ENCODE assay signal across 25 cellular contexts in the genomic region with DNA sequence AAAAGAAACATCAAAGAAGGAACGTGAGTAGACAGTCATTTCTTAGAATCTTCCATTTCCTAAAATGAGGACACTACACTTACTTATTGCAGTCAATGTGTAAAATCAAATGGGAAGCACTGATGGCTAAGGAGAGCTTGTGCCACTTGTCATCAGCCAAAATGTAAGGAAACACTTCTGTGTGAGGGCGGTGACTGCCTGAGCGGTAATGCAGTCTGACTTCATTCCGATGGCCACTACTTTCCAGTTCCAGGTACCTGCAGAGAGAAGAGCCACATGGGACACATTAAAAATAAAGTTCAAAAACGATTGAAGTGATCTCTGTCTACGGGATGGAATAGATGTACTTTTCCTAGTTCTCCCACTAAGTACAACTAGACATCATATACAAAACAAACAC.
"Had no signal": no experiment of that assay in that cellular context is flagged by ENCODE, and none has a peak within 500 bp of the region (broad histone marks: within the 10 kb centered on the region; RNA-seq: fewer than 3 reads in every experiment).

No MANE protein-coding gene starts in this region.

- H3K4me3 Mint-ChIP-seq: activated CD4-positive, alpha-beta memory T cell treated with anti-CD3 and anti-CD28 coated beads for 36 hours; activated CD4-positive, alpha-beta T cell treated with anti-CD3 and anti-CD28 coated beads for 36 hours; activated CD4-positive, alpha-beta T cell treated with anti-CD3 and anti-CD28 coated beads, Interleukin-2, amount 10 ng/mL, durations not matched to agents 24 days and 14 days; activated naive CD4-positive, alpha-beta T cell treated with anti-CD3 and anti-CD28 coated beads for 36 hours; activated T-cell treated with anti-CD3 and anti-CD28 coated beads, Interleukin-2, amount 50 U/mL, for 4 hours; activated T-helper 17 cell treated with anti-CD3 and anti-CD28 coated beads, Interleukin-2, amount 50 U/mL, for 72 hours; brain had no signal

- DNase-seq: activated CD4-positive, alpha-beta memory T cell treated with anti-CD3 and anti-CD28 coated beads for 36 hours; activated CD4-positive, alpha-beta T cell treated with anti-CD3 and anti-CD28 coated beads for 36 hours; activated CD4-positive, alpha-beta T cell treated with anti-CD3 and anti-CD28 coated beads, Interleukin-2, amount 10 ng/mL, durations not matched to agents 24 days and 14 days; activated CD4-positive, CD25-positive, alpha-beta regulatory T cell; activated CD4-positive, CD25-positive, alpha-beta regulatory T cell treated with anti-CD3 and anti-CD28 coated beads, Interleukin-2, amount 50 U/mL, for 72 hours; activated CD8-positive, alpha-beta memory T cell treated with anti-CD3 and anti-CD28 coated beads for 24 hours; activated effector memory CD4-positive, alpha-beta T cell treated with Interleukin-2 at 50 U/mL for 16 hours; activated gamma-delta T cell treated with Interleukin-2 at 50 U/mL for 16 hours; activated naive CD4-positive, alpha-beta T cell treated with anti-CD3 and anti-CD28 coated beads for 36 hours; activated T-cell treated with anti-CD3 and anti-CD28 coated beads, Interleukin-2, amount 50 U/mL, for 4 hours; central memory CD4-positive, alpha-beta T cell; cerebellar nuclear complex; colonic mucosa; effector CD8-positive, alpha-beta T cell; esophagus squamous epithelium; heart right ventricle; T-helper 2 cell had no signal

- H3K27ac Mint-ChIP-seq: activated CD4-positive, alpha-beta memory T cell treated with anti-CD3 and anti-CD28 coated beads for 36 hours; activated CD4-positive, alpha-beta T cell treated with anti-CD3 and anti-CD28 coated beads for 36 hours; activated CD4-positive, alpha-beta T cell treated with anti-CD3 and anti-CD28 coated beads, Interleukin-2, amount 10 ng/mL, durations not matched to agents 24 days and 14 days; activated naive CD4-positive, alpha-beta T cell treated with anti-CD3 and anti-CD28 coated beads for 36 hours; activated T-helper 17 cell treated with anti-CD3 and anti-CD28 coated beads, Interleukin-2, amount 50 U/mL, for 72 hours had no signal

- H3K36me3 ChIP-seq: ascending aorta, cardiac muscle cell, colonic mucosa, esophagus squamous epithelium, gastroesophageal sphincter, heart right ventricle had no signal

- H3K27ac ChIP-seq: ascending aorta, breast epithelium, cardiac muscle cell, colonic mucosa, epithelial cell of prostate, esophagus squamous epithelium, gastroesophageal sphincter, heart right ventricle had no signal

- H3K4me3 ChIP-seq: ascending aorta, breast epithelium, cardiac muscle cell, colonic mucosa, esophagus squamous epithelium, gastroesophageal sphincter, heart right ventricle had no signal

- H3K27me3 ChIP-seq: ascending aorta, breast epithelium, cardiac muscle cell, colonic mucosa, esophagus squamous epithelium, gastroesophageal sphincter, heart right ventricle had no signal

- ATAC-seq: activated CD4-positive, alpha-beta T cell treated with anti-CD3 and anti-CD28 coated beads for 36 hours; activated naive CD4-positive, alpha-beta T cell treated with anti-CD3 and anti-CD28 coated beads, Interleukin-2, amount 50 U/mL, for 72 hours; activated T-cell treated with anti-CD3 and anti-CD28 coated beads, Interleukin-2, amount 50 U/mL, for 4 hours; activated T-helper 17 cell treated with anti-CD3 and anti-CD28 coated beads, Interleukin-2, amount 50 U/mL, for 72 hours; gastroesophageal sphincter; heart right ventricle had no signal

- H3K9me3 ChIP-seq: ascending aorta, breast epithelium, colonic mucosa, esophagus squamous epithelium, gastroesophageal sphincter, heart right ventricle had no signal

- H3K4me1 ChIP-seq: ascending aorta, breast epithelium, colonic mucosa, esophagus squamous epithelium, gastroesophageal sphincter, heart right ventricle had no signal

- H3K27me3 Mint-ChIP-seq: activated CD4-positive, alpha-beta memory T cell treated with anti-CD3 and anti-CD28 coated beads for 36 hours; activated CD4-positive, alpha-beta T cell treated with anti-CD3 and anti-CD28 coated beads for 36 hours; activated CD4-positive, alpha-beta T cell treated with anti-CD3 and anti-CD28 coated beads, Interleukin-2, amount 10 ng/mL, durations not matched to agents 24 days and 14 days; activated T-helper 17 cell treated with anti-CD3 and anti-CD28 coated beads, Interleukin-2, amount 50 U/mL, for 72 hours had no signal
